In genomic region chr19:35000647-35001501, GRCh38 we compare ENCODE assay signal across 8 cellular contexts. TPM values are rescaled to one million over a fixed set of nuclear protein-coding genes. Genes with fewer than 3 reads are reported as not detected.
DNase-seq lines count a peak whose midpoint lies in the region; ATAC-seq and TF ChIP-seq lines count a peak whose summit lies in the region.

No MANE protein-coding gene starts in this region.

- no peak for ATAC-seq in HG02938 (IDR thresholded peaks at IDR 0.05; ENCODE audit: unreplicated experiment)
- ATAC-seq in GM21786 (IDR thresholded peaks at IDR 0.05; ENCODE audit: unreplicated experiment), result no peak

- H3K79me2 ChIP-seq in SU-DHL-6 (ENCODE audit: insufficient read depth, low read length) (peaks cover 47% of the 10 kb centered on the region), smooth muscle cell (ENCODE audit: low read depth) (peaks cover 49% of the 10 kb centered on the region)

- H3K27me3 ChIP-seq in SU-DHL-6 (ENCODE audit: low read length), result no peaks in the 10 kb centered on the region
- H3K27me3 ChIP-seq in ascending aorta, result no peaks in the 10 kb centered on the region
- no peaks in the 10 kb centered on the region for H3K27me3 ChIP-seq in iPS-18a (ENCODE audit: control insufficient read depth, insufficient read depth, low read length)
- no peaks in the 10 kb centered on the region for H3K27me3 ChIP-seq in smooth muscle cell (ENCODE audit: low read depth)

- H2AFZ ChIP-seq in SU-DHL-6 (ENCODE audit: low read depth, low read length, severe bottlenecking) (peak overlapping the region; percentile 45), smooth muscle cell (ENCODE audit: low read depth) (peak overlapping the region; percentile 1)

- intact Hi-C loops in ascending aorta (cut with DNase I), result loop anchor here (1.0 kb wide), 1 partner anchor 30 kb away; no protein-coding TSS in a partner anchor

- DNase-seq in HT1080 (ENCODE audit: low read depth), result peak; percentile 29
- no peak for DNase-seq in ascending aorta (ENCODE audit: low spot score in 2 of 2)
- DNase-seq in smooth muscle cell (lab: John Stamatoyannopoulos, UW; ENCODE audit: unreplicated experiment), result no peak

- H3K4me1 ChIP-seq in ES-I3 (ENCODE audit: insufficient read depth, low read length) (peaks cover 33% of the 10 kb centered on the region), ascending aorta (peaks cover 5 to 16% of the 10 kb centered on the region in 2 donors), iPS-18a (ENCODE audit: control insufficient read depth, low read depth, low read length) (peaks cover 15% of the 10 kb centered on the region), smooth muscle cell (ENCODE audit: low read depth) (peaks cover 13% of the 10 kb centered on the region)

- H3K9me3 ChIP-seq in ES-I3 (ENCODE audit: control insufficient read depth, insufficient read depth, low read length) (no peaks in the 10 kb centered on the region), SU-DHL-6 (ENCODE audit: insufficient read depth, low read length) (no peaks in the 10 kb centered on the region), ascending aorta (no peaks in the 10 kb centered on the region), iPS-18a (ENCODE audit: control insufficient read depth, low read depth, low read length) (no peaks in the 10 kb centered on the region), smooth muscle cell (replicated peaks; ENCODE audit: low read depth) (no peaks in the 10 kb centered on the region)

- peak overlapping the region; percentile 83 for H3K27ac ChIP-seq in SU-DHL-6 (ENCODE audit: low read depth, low read length)
- H3K27ac ChIP-seq in ascending aorta, result peak overlapping the region; percentile 95 to 100
- peak overlapping the region; percentile 19 for H3K27ac ChIP-seq in iPS-18a (ENCODE audit: low read length)
- peak overlapping the region; percentile 54 for H3K27ac ChIP-seq in smooth muscle cell (ENCODE audit: low read depth)

- H3F3A ChIP-seq in SU-DHL-6 (ENCODE audit: insufficient read depth) (peaks cover 3% of the 10 kb centered on the region; the same call in 1 of the 2 replicates), smooth muscle cell (ENCODE audit: low read depth) (no peaks in the 10 kb centered on the region)

- peaks cover 4% of the 10 kb centered on the region for H3K36me3 ChIP-seq in ES-I3 (ENCODE audit: insufficient read depth, low read length)
- no peaks in the 10 kb centered on the region for H3K36me3 ChIP-seq in SU-DHL-6 (ENCODE audit: low read length)
- H3K36me3 ChIP-seq in ascending aorta, result peaks cover 4 to 5% of the 10 kb centered on the region in 2 donors
- peaks cover 18% of the 10 kb centered on the region for H3K36me3 ChIP-seq in iPS-18a (ENCODE audit: control insufficient read depth, low read depth, low read length)
- H3K36me3 ChIP-seq in smooth muscle cell (ENCODE audit: low read depth), result no peaks in the 10 kb centered on the region

- peak overlapping the region; percentile 60 for H3K4me3 ChIP-seq in SU-DHL-6 (ENCODE audit: insufficient read depth, low read length, poor library complexity, severe bottlenecking)
- H3K4me3 ChIP-seq in ascending aorta, result peak overlapping the region; percentile 94 to 99
- peak overlapping the region; percentile 85 for H3K4me3 ChIP-seq in iPS-18a (ENCODE audit: low read length)
- H3K4me3 ChIP-seq in smooth muscle cell, result peak overlapping the region; percentile 55

- no peaks in the 10 kb centered on the region for H3K9me2 ChIP-seq in SU-DHL-6 (replicated peaks; ENCODE audit: insufficient read depth, low read length)

- H4K20me1 ChIP-seq in SU-DHL-6 (ENCODE audit: low read depth, low read length), result peaks cover 3% of the 10 kb centered on the region; the same call in 1 of the 2 replicates
- H4K20me1 ChIP-seq in smooth muscle cell (ENCODE audit: low read depth), result peaks cover 51% of the 10 kb centered on the region

- no peak for TF ChIP-seq CTCF in SU-DHL-6 (IDR thresholded peaks at IDR 0.05; ENCODE audit: insufficient read depth, low read length, poor library complexity, severe bottlenecking)
- no peak for TF ChIP-seq CTCF in ascending aorta (IDR thresholded peaks at IDR 0.05)
- TF ChIP-seq CTCF in smooth muscle cell (IDR thresholded peaks at IDR 0.05; ENCODE audit: borderline replicate concordance, insufficient read depth, poor library complexity, severe bottlenecking), result no peak

- H3K9ac ChIP-seq in ES-I3 (ENCODE audit: low read depth, low read length) (peak overlapping the region; percentile 54), SU-DHL-6 (ENCODE audit: low read length) (peak overlapping the region; percentile 92), iPS-18a (ENCODE audit: low read length) (peak overlapping the region; percentile 86), smooth muscle cell (ENCODE audit: low read depth) (peak overlapping the region; percentile 50)

- H3K4me2 ChIP-seq in SU-DHL-6 (ENCODE audit: low read depth, low read length, poor library complexity, severe bottlenecking), result peak overlapping the region; percentile 87
- H3K4me2 ChIP-seq in smooth muscle cell, result peak overlapping the region; percentile 94

- 4% methylated on average over 26 of the region's 46 CpGs for WGBS in smooth muscle cell (ENCODE audit: low lambda C conversion rate)

RNA-seq across cellular contexts. Expression of gene GRAMD1A, which starts 0.8 kb away (rescaled TPM):
- 35.1 and 63.9 TPM in 2 replicates for total RNA-seq in HT1080 (2014; rRNA removed; shearing (Covaris generic))
- polyA plus RNA-seq in HT1080 (2015; cell fraction: cytosol; rRNA removed), result 63.8 and 64.4 TPM in 2 replicates
- 85.1 and 95.0 TPM in 2 replicates for polyA plus RNA-seq in HT1080 (2015; cell fraction: nucleus; rRNA removed)
- total RNA-seq in ascending aorta (103 TPM), smooth muscle cell (19.4 and 27.6 TPM in 2 replicates)
- polyA plus RNA-seq in smooth muscle cell, result 59.6 and 74.1 TPM in 2 replicates

RNA-seq across cellular contexts. Expression of gene SCN1B, which starts 29.4 kb away (rescaled TPM):
- total RNA-seq in HT1080 (2014; rRNA removed; shearing (Covaris generic)), result 9.3 and 13.5 TPM in 2 replicates
- polyA plus RNA-seq in HT1080 (2015; cell fraction: cytosol; rRNA removed), result 9.8 and 11.4 TPM in 2 replicates
- polyA plus RNA-seq in HT1080 (2015; cell fraction: nucleus; rRNA removed), result 6.9 and 9.7 TPM in 2 replicates
- total RNA-seq in ascending aorta (20.8 TPM), smooth muscle cell (0.99 and 3.3 TPM in 2 replicates)
- polyA plus RNA-seq in smooth muscle cell, result 2.2 and 4.6 TPM in 2 replicates

RNA-seq across cellular contexts. Expression of gene ZNF792, which starts 36.8 kb away (rescaled TPM):
- total RNA-seq in HT1080 (2014; rRNA removed; shearing (Covaris generic)), result 1.2 and 1.8 TPM in 2 replicates
- 0.30 and 0.87 TPM in 2 replicates for polyA plus RNA-seq in HT1080 (2015; cell fraction: cytosol; rRNA removed)
- 0.39 and 0.52 TPM in 2 replicates for polyA plus RNA-seq in HT1080 (2015; cell fraction: nucleus; rRNA removed)
- total RNA-seq in ascending aorta (10.4 TPM), smooth muscle cell (7.1 and 8.8 TPM in 2 replicates)
- polyA plus RNA-seq in smooth muscle cell, result 2.8 TPM in 2 replicates

RNA-seq across cellular contexts. Expression of gene HPN, which starts 40.6 kb away (rescaled TPM):
- not detected in 2 replicates for total RNA-seq in HT1080 (2014; rRNA removed; shearing (Covaris generic))
- not detected in 2 replicates for polyA plus RNA-seq in HT1080 (2015; cell fraction: cytosol; rRNA removed)
- not detected in 2 replicates for polyA plus RNA-seq in HT1080 (2015; cell fraction: nucleus; rRNA removed)
- 0.85 TPM for total RNA-seq in ascending aorta
- total RNA-seq in smooth muscle cell, result 1.9 and 4.1 TPM in 2 replicates
- polyA plus RNA-seq in smooth muscle cell, result 1.3 and 6.6 TPM in 2 replicates

Comparison
In these comparisons a context has a peak if more than half of its experiments do, and no peak if none do; other contexts are left out.
1. H3K27ac ChIP-seq: peak in every context shown above with its lines; median percentile 98 in ascending aorta; 83 in SU-DHL-6; 54 in smooth muscle cell; 19 in iPS-18a.